Comparison of ENCODE assay signal across 20 cellular contexts in the genomic region with DNA sequence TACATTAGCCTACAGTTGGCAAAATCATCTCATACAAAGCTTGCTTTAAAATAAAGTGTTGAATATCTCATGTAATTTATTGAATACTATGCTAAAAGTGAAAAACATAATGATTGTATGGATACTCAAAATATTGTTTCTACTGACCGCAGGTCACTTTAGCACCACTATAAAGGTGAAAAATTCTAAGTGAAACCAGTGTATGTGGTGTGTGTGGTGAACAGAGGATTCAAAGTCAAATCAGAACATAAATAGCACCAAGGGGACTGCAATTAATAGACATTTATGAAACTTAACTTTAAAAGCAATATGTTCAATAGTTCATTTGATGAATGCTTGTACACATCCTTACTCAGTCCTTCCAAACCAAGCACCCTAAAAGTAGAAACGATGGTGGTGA.
"Had no signal": no experiment of that assay in that cellular context is flagged by ENCODE, and none has a peak within 500 bp of the region (broad histone marks: within the 10 kb centered on the region; RNA-seq: fewer than 3 reads in every experiment).

No MANE protein-coding gene starts in this region.

- H3K4me3 Mint-ChIP-seq: mesothelial cell of epicardium; naive B cell; naive thymus-derived CD8-positive, alpha-beta T cell had no signal

- H3K4me1 Mint-ChIP-seq: mesothelial cell of epicardium; naive B cell; naive thymus-derived CD8-positive, alpha-beta T cell had no signal

- ATAC-seq: foreskin keratinocyte; gastroesophageal sphincter; heart left ventricle; left cardiac atrium; left lung; left ventricle myocardium superior; lower lobe of right lung; mucosa of descending colon; naive thymus-derived CD8-positive, alpha-beta T cell had no signal

- H3K27ac ChIP-seq: coronary artery, dorsolateral prefrontal cortex, esophagus muscularis mucosa, foreskin keratinocyte, gastroesophageal sphincter, heart left ventricle, hepatocyte, left lung, lower lobe of right lung had no signal

- H3K9me3 Mint-ChIP-seq: mesothelial cell of epicardium; naive thymus-derived CD8-positive, alpha-beta T cell had no signal

- H3K27me3 ChIP-seq: dorsolateral prefrontal cortex, esophagus muscularis mucosa, foreskin keratinocyte, gastroesophageal sphincter, heart left ventricle, hepatocyte, left lung had no signal

- H3K36me3 ChIP-seq: esophagus muscularis mucosa, gastroesophageal sphincter, heart left ventricle, left lung, lower lobe of right lung had no signal

- H3K4me3 ChIP-seq: coronary artery, dorsolateral prefrontal cortex, esophagus muscularis mucosa, gastroesophageal sphincter, heart left ventricle, hepatocyte, left lung, lower lobe of right lung, mucosa of descending colon had no signal

- H3K9me3 ChIP-seq: esophagus muscularis mucosa, gastroesophageal sphincter, heart left ventricle, left lung, lower lobe of right lung, mucosa of descending colon had no signal

- H3K4me1 ChIP-seq: esophagus muscularis mucosa, foreskin keratinocyte, gastroesophageal sphincter, heart left ventricle, left lung, lower lobe of right lung had no signal

- DNase-seq: dermis blood vessel endothelial cell; dorsolateral prefrontal cortex; effector CD4-positive, alpha-beta T cell; effector memory CD4-positive, alpha-beta T cell; foreskin keratinocyte; heart left ventricle; hypothalamus; left cardiac atrium; left lung; left ventricle myocardium superior; lower lobe of right lung; mesenchymal stem cell; mucosa of descending colon; naive B cell; naive thymus-derived CD8-positive, alpha-beta T cell had no signal

- H2AFZ ChIP-seq: hepatocyte had no signal

- H3K36me3 Mint-ChIP-seq: mesothelial cell of epicardium; naive B cell; naive thymus-derived CD8-positive, alpha-beta T cell had no signal

- H3K27ac Mint-ChIP-seq: mesothelial cell of epicardium; naive B cell; naive thymus-derived CD8-positive, alpha-beta T cell had no signal

- H3K79me2 ChIP-seq: hepatocyte had no signal

- H3K4me2 ChIP-seq: hepatocyte had no signal
